In the genomic region with DNA sequence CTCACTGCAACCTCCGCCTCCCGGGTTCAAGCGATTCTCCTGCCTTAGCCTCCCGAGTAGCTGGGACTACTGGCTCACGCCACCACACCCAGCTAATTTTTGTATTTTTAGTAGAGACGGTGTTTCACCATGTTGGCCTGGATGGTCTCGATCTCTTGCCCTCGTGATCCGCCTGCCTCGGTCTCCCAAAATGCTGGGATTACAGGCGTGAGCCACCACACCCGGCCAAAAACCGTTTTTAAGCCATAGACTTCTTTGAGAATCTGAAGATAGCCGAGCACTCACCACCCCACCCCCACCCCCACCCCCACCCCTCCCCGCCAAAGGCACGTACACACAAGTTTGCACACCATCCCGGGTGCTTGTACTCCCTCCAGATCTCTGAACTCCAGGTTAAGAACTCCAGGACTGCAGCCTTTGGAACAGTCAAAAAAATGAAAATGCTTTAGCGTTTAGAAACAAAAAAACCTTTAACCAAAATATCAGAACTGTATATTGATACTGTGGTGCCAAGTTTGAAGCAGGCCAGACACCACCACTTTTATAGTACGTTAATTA, we compare ENCODE assay signal across 8 cellular contexts. TPM values are rescaled to one million over a fixed set of nuclear protein-coding genes. Genes with fewer than 3 reads are reported as not detected.
DNase-seq lines count a peak whose midpoint lies in the region; ATAC-seq and TF ChIP-seq lines count a peak whose summit lies in the region.

No MANE protein-coding gene starts in this region.

- no peaks in the 10 kb centered on the region for H3K27me3 Mint-ChIP-seq in activated T-cell treated with anti-CD3 and anti-CD28 coated beads, Interleukin-2, amount 50 U/mL, for 4 hours (ENCODE audit: low read depth)
- peaks cover 3% of the 10 kb centered on the region for H3K27me3 Mint-ChIP-seq in activated T-helper 2 cell treated with anti-CD3 and anti-CD28 coated beads, Interferon-gamma antibody, Interleukin-2, Interleukin-4, amounts not matched to agents 10 μg/mL and 5 μg/mL and 100 μg/mL, durations not matched to agents 14 hours and 24 hours and 36 hours (ENCODE audit: low read depth)

- no peak for DNase-seq in activated T-cell treated with anti-CD3 and anti-CD28 coated beads, Interleukin-2, amount 50 U/mL, for 4 hours
- DNase-seq in activated T-cell treated with anti-CD3 and anti-CD28 coated beads for 4 hours (no peak), left lung (no peak), transverse colon (no peak), GDM1 (lab: John Stamatoyannopoulos, UW) (no peak), DMS153 treated with DMSO at 0.1 percent for 48 hours (lab: John Stamatoyannopoulos, UW; ENCODE audit: unreplicated experiment) (no peak)
- no peak for DNase-seq in activated T-helper 2 cell treated with anti-CD3 and anti-CD28 coated beads, Interferon-gamma antibody, Interleukin-2, Interleukin-4, amounts not matched to agents 10 μg/mL and 5 μg/mL and 100 μg/mL, durations not matched to agents 14 hours and 24 hours and 36 hours (ENCODE audit: low spot score)

- H3K4me1 Mint-ChIP-seq in activated T-cell treated with anti-CD3 and anti-CD28 coated beads, Interleukin-2, amount 50 U/mL, for 4 hours (ENCODE audit: low read depth): peaks cover 40% of the 10 kb centered on the region
- peaks cover 30% of the 10 kb centered on the region for H3K4me1 Mint-ChIP-seq in activated T-helper 2 cell treated with anti-CD3 and anti-CD28 coated beads, Interferon-gamma antibody, Interleukin-2, Interleukin-4, amounts not matched to agents 10 μg/mL and 5 μg/mL and 100 μg/mL, durations not matched to agents 14 hours and 24 hours and 36 hours (ENCODE audit: low read depth)

- H3K9me3 Mint-ChIP-seq in activated T-cell treated with anti-CD3 and anti-CD28 coated beads, Interleukin-2, amount 50 U/mL, for 4 hours: no peaks in the 10 kb centered on the region
- no peaks in the 10 kb centered on the region for H3K9me3 Mint-ChIP-seq in activated T-helper 2 cell treated with anti-CD3 and anti-CD28 coated beads, Interferon-gamma antibody, Interleukin-2, Interleukin-4, amounts not matched to agents 10 μg/mL and 5 μg/mL and 100 μg/mL, durations not matched to agents 14 hours and 24 hours and 36 hours

- H3K27ac Mint-ChIP-seq in activated T-helper 2 cell treated with anti-CD3 and anti-CD28 coated beads, Interferon-gamma antibody, Interleukin-2, Interleukin-4, amounts not matched to agents 10 μg/mL and 5 μg/mL and 100 μg/mL, durations not matched to agents 14 hours and 24 hours and 36 hours: peak overlapping the region; percentile 82

- peaks cover 16% of the 10 kb centered on the region for H3K36me3 Mint-ChIP-seq in activated T-cell treated with anti-CD3 and anti-CD28 coated beads, Interleukin-2, amount 50 U/mL, for 4 hours (ENCODE audit: insufficient read depth)
- H3K36me3 Mint-ChIP-seq in activated T-helper 2 cell treated with anti-CD3 and anti-CD28 coated beads, Interferon-gamma antibody, Interleukin-2, Interleukin-4, amounts not matched to agents 10 μg/mL and 5 μg/mL and 100 μg/mL, durations not matched to agents 14 hours and 24 hours and 36 hours (ENCODE audit: low read depth): peaks cover 39% of the 10 kb centered on the region

- H3K4me3 Mint-ChIP-seq in activated T-cell treated with anti-CD3 and anti-CD28 coated beads, Interleukin-2, amount 50 U/mL, for 4 hours: peak overlapping the region; percentile 98
- peak overlapping the region; percentile 94 for H3K4me3 Mint-ChIP-seq in activated T-helper 2 cell treated with anti-CD3 and anti-CD28 coated beads, Interferon-gamma antibody, Interleukin-2, Interleukin-4, amounts not matched to agents 10 μg/mL and 5 μg/mL and 100 μg/mL, durations not matched to agents 14 hours and 24 hours and 36 hours (ENCODE audit: low read depth)

- H3K27ac ChIP-seq in left lung (peak overlapping the region; percentile 96 to 97), transverse colon (peak overlapping the region; percentile 94 to 100 (median 96))

- H3K4me3 ChIP-seq in left lung (peak overlapping the region; percentile 99), transverse colon (peak overlapping the region; percentile 57 to 90 (median 78))

- ATAC-seq in activated T-cell treated with anti-CD3 and anti-CD28 coated beads, Interleukin-2, amount 50 U/mL, for 4 hours: no peak
- ATAC-seq in left lung (no peak), GM21515 (IDR thresholded peaks at IDR 0.05; ENCODE audit: unreplicated experiment) (no peak)

- no peak for TF ChIP-seq POLR2A in transverse colon (IDR thresholded peaks at IDR 0.05)

- TF ChIP-seq EP300 in transverse colon (IDR thresholded peaks at IDR 0.05; ENCODE audit: low read depth): no peak

- in situ Hi-C loops in transverse colon (cut with MboI; ENCODE audit: low pct_ligation_motif_present in 1 of 4, low pct_unique_long_range_greater_than_20kb in 1 of 4, low sequenced_read_pairs in 3 of 4): no loop called here

- H3K36me3 ChIP-seq in left lung (no peaks in the 10 kb centered on the region), transverse colon (no peaks in the 10 kb centered on the region)

- H3K27me3 ChIP-seq in left lung: no peaks in the 10 kb centered on the region
- H3K27me3 ChIP-seq in transverse colon: no peaks in the 10 kb centered on the region

- TF ChIP-seq CTCF in left lung (IDR thresholded peaks at IDR 0.05) (no peak), transverse colon (IDR thresholded peaks at IDR 0.05) (no peak)

- H3K9me3 ChIP-seq in left lung: no peaks in the 10 kb centered on the region
- no peaks in the 10 kb centered on the region for H3K9me3 ChIP-seq in transverse colon

- WGBS in transverse colon (ENCODE audit: low coverage in 1 of 2), 2 donors: 0 to 2% methylated on average over 6 to 15 of the region's 19 CpGs

- H3K4me1 ChIP-seq in left lung: peaks cover 8 to 49% of the 10 kb centered on the region in 2 donors
- H3K4me1 ChIP-seq in transverse colon: peaks cover 0 to 57% (median 41%) of the 10 kb centered on the region in 4 donors

- intact Hi-C loops in activated T-helper 2 cell treated with anti-CD3 and anti-CD28 coated beads, Interferon-gamma antibody, Interleukin-2, Interleukin-4, amounts not matched to agents 10 μg/mL and 5 μg/mL and 100 μg/mL, durations not matched to agents 14 hours and 24 hours and 36 hours (cut with micrococcal nuclease): loop anchor here (5.0 kb wide), 1 partner anchor 84 kb away; a partner anchor contains a TSS
- intact Hi-C loops in left lung (cut with DNase I) (no loop called here), transverse colon (cut with DNase I; ENCODE audit: low total_unique reads) (no loop called here)

RNA-seq across cellular contexts. Expression of a gene that starts 1.5 kb away (rescaled TPM):
- total RNA-seq in activated T-cell treated with anti-CD3 and anti-CD28 coated beads, Interleukin-2, amount 50 U/mL, for 4 hours: 10 to 100 TPM; 82.9 to 90.5 (median 89.2) TPM
- 79.2 and 80.1 TPM in 2 replicates for total RNA-seq in activated T-helper 2 cell treated with anti-CD3 and anti-CD28 coated beads, Interferon-gamma antibody, Interleukin-2, Interleukin-4, amounts not matched to agents 10 μg/mL and 5 μg/mL and 100 μg/mL, durations not matched to agents 14 hours and 24 hours and 36 hours
- 10 to 100 TPM; 56.7 to 59.4 TPM for total RNA-seq in left lung
- total RNA-seq in transverse colon: 10 to 100 TPM; 37.0 to 56.7 (median 48.6) TPM

RNA-seq across cellular contexts. Expression of a gene that starts 48.3 kb away (rescaled TPM):
- under 1 TPM; 0.30 to 0.78 (median 0.47) TPM for total RNA-seq in activated T-cell treated with anti-CD3 and anti-CD28 coated beads, Interleukin-2, amount 50 U/mL, for 4 hours
- 0.23 and 0.30 TPM in 2 replicates for total RNA-seq in activated T-helper 2 cell treated with anti-CD3 and anti-CD28 coated beads, Interferon-gamma antibody, Interleukin-2, Interleukin-4, amounts not matched to agents 10 μg/mL and 5 μg/mL and 100 μg/mL, durations not matched to agents 14 hours and 24 hours and 36 hours
- total RNA-seq in left lung (1 to 10 TPM; 6.0 to 6.5 TPM), transverse colon (100 to 1,000 TPM; 112 to 150 (median 126) TPM)

RNA-seq across cellular contexts. Expression of a gene that starts 59.9 kb away (rescaled TPM):
- total RNA-seq in activated T-cell treated with anti-CD3 and anti-CD28 coated beads, Interleukin-2, amount 50 U/mL, for 4 hours: 10 to 100 TPM; 19.0 to 22.6 (median 22.2) TPM
- total RNA-seq in activated T-helper 2 cell treated with anti-CD3 and anti-CD28 coated beads, Interferon-gamma antibody, Interleukin-2, Interleukin-4, amounts not matched to agents 10 μg/mL and 5 μg/mL and 100 μg/mL, durations not matched to agents 14 hours and 24 hours and 36 hours: 24.2 and 31.4 TPM in 2 replicates
- total RNA-seq in left lung: 10 to 100 TPM; 26.7 to 28.7 TPM
- 10 to 100 TPM in 3 of 4 donors, 1 to 10 TPM in 1; 8.0 to 25.5 (median 20.3) TPM for total RNA-seq in transverse colon

Comparison
In these comparisons a context has a peak if more than half of its experiments do, and no peak if none do; other contexts are left out.
1. RNA of a gene that starts 48.3 kb away (total RNA-seq): 112 to 150 TPM in transverse colon; 6.0 to 6.5 TPM in left lung, 0.30 to 0.78 TPM in activated T-cell treated with anti-CD3 and anti-CD28 coated beads, Interleukin-2, amount 50 U/mL, for 4 hours and 0.23 to 0.30 TPM in activated T-helper 2 cell treated with anti-CD3 and anti-CD28 coated beads, Interferon-gamma antibody, Interleukin-2, Interleukin-4, amounts not matched to agents 10 μg/mL and 5 μg/mL and 100 μg/mL, durations not matched to agents 14 hours and 24 hours and 36 hours; every median in the first group is over 10 times any median in the second.